In genomic region chr14:95234426-95234825, GRCh38 we compare ENCODE assay signal across 17 cellular contexts.
DNase-seq lines count a peak whose midpoint lies in the region; ATAC-seq and TF ChIP-seq lines count a peak whose summit lies in the region.
"Had no signal": no experiment of that assay in that cellular context is flagged by ENCODE, and none has a peak within 500 bp of the region (broad histone marks: within the 10 kb centered on the region; RNA-seq: fewer than 3 reads in every experiment).

No MANE protein-coding gene starts in this region.

- H3K4me3 Mint-ChIP-seq in stimulated activated naive CD8-positive, alpha-beta T cell treated with anti-CD3 and anti-CD28 coated beads, Interleukin-15, amount 100 ng/mL, for 72 hours: no peak overlapping the region
- H3K4me3 Mint-ChIP-seq: central memory CD8-positive, alpha-beta T cell had no signal

- no peaks in the 10 kb centered on the region for H3K4me1 Mint-ChIP-seq in stimulated activated naive CD8-positive, alpha-beta T cell treated with anti-CD3 and anti-CD28 coated beads, Interleukin-15, amount 100 ng/mL, for 72 hours
- H3K4me1 Mint-ChIP-seq: central memory CD8-positive, alpha-beta T cell had no signal

- no peaks in the 10 kb centered on the region for H3K36me3 ChIP-seq in adipocyte (ENCODE audit: control insufficient read depth, insufficient read depth, low read length, severe bottlenecking)
- no peaks in the 10 kb centered on the region for H3K36me3 ChIP-seq in heart right ventricle
- H3K36me3 ChIP-seq in mucosa of descending colon (ENCODE audit: low read depth): no peaks in the 10 kb centered on the region
- no peaks in the 10 kb centered on the region for H3K36me3 ChIP-seq in thyroid gland
- no peaks in the 10 kb centered on the region for H3K36me3 ChIP-seq in MM.1S (replicated peaks; ENCODE audit: insufficient read depth, low read length)
- H3K36me3 ChIP-seq in SK-N-SH (replicated peaks in 1 of 2; ENCODE audit: control insufficient read depth in 1 of 2, insufficient read depth in 2 of 2, low read length in 1 of 2): no peaks in the 10 kb centered on the region
- H3K36me3 ChIP-seq: tibial artery had no signal

- TF ChIP-seq CTCF in heart right ventricle (IDR thresholded peaks at IDR 0.05) (no peak), mucosa of descending colon (IDR thresholded peaks at IDR 0.05) (no peak), thyroid gland (IDR thresholded peaks at IDR 0.05) (no peak), MM.1S (IDR thresholded peaks at IDR 0.05; ENCODE audit: low read length) (no peak), SK-N-SH (IDR thresholded peaks at IDR 0.05) (no peak)

- POLR2A ChIA-PET in SK-N-SH (lab: Yijun Ruan, JAX): no interaction called here

- DNase-seq in adipocyte (ENCODE audit: low read depth) (no peak), heart right ventricle (no peak), mucosa of descending colon (peak; percentile 70 to 79 (median 73)), thyroid gland (peak; percentile 92 to 93), MM.1S (no peak), CD1c-positive myeloid dendritic cell (ENCODE audit: extremely low spot score) (no peak), SK-N-SH (no peak)
- DNase-seq in stimulated activated naive CD8-positive, alpha-beta T cell treated with anti-CD3 and anti-CD28 coated beads, Interleukin-15, amount 100 ng/mL, for 72 hours: no peak
- DNase-seq: COR-L47; DND-41; effector memory CD4-positive, alpha-beta T cell; GM23248; NCI-H1092 treated with DMSO at 0.1 percent for 48 hours; NCI-H510A; retina had no signal

- no peaks in the 10 kb centered on the region for H3K27me3 Mint-ChIP-seq in stimulated activated naive CD8-positive, alpha-beta T cell treated with anti-CD3 and anti-CD28 coated beads, Interleukin-15, amount 100 ng/mL, for 72 hours

- H3F3A ChIP-seq in MM.1S (ENCODE audit: insufficient read depth, low read length) (no peaks in the 10 kb centered on the region), SK-N-SH (replicated peaks; ENCODE audit: insufficient read depth) (no peaks in the 10 kb centered on the region)

- H4K20me1 ChIP-seq in MM.1S (ENCODE audit: insufficient read depth, low read length) (no peaks in the 10 kb centered on the region), SK-N-SH (ENCODE audit: insufficient read depth) (no peaks in the 10 kb centered on the region)

- H3K27me3 ChIP-seq in adipocyte (replicated peaks; ENCODE audit: control insufficient read depth, insufficient read depth, low read length) (no peaks in the 10 kb centered on the region), heart right ventricle (peaks cover 0 to 11% (median 1%) of the 10 kb centered on the region in 7 donors), thyroid gland (no peaks in the 10 kb centered on the region), MM.1S (replicated peaks; ENCODE audit: insufficient read depth, low read length) (no peaks in the 10 kb centered on the region), SK-N-SH (ENCODE audit: insufficient read depth) (no peaks in the 10 kb centered on the region)
- H3K27me3 ChIP-seq: tibial artery had no signal

- TF ChIP-seq POLR2A in thyroid gland (IDR thresholded peaks at IDR 0.05): no peak

- no peak overlapping the region for H3K27ac Mint-ChIP-seq in stimulated activated naive CD8-positive, alpha-beta T cell treated with anti-CD3 and anti-CD28 coated beads, Interleukin-15, amount 100 ng/mL, for 72 hours

- H2AFZ ChIP-seq in MM.1S (ENCODE audit: low read length): no peak overlapping the region
- H2AFZ ChIP-seq in SK-N-SH (ENCODE audit: low read depth): no peak overlapping the region
- H2AFZ ChIP-seq: GM23248 had no signal

- H3K9me3 ChIP-seq in adipocyte (ENCODE audit: control insufficient read depth, low read length) (no peaks in the 10 kb centered on the region), heart right ventricle (no peaks in the 10 kb centered on the region), mucosa of descending colon (no peaks in the 10 kb centered on the region), thyroid gland (no peaks in the 10 kb centered on the region), MM.1S (replicated peaks; ENCODE audit: insufficient read depth, low read length) (no peaks in the 10 kb centered on the region), SK-N-SH (no peaks in the 10 kb centered on the region)
- H3K9me3 ChIP-seq: tibial artery had no signal

- H3K4me3 ChIP-seq in adipocyte (ENCODE audit: low read length) (no peak overlapping the region), heart right ventricle (no peak overlapping the region), mucosa of descending colon (no peak overlapping the region), thyroid gland (replicated peaks in 1 of 3) (peak overlapping the region in 1 of 3 donors; percentile 17), MM.1S (ENCODE audit: low read length) (no peak overlapping the region), SK-N-SH (ENCODE audit: low read depth in 2 of 2, low read length in 1 of 2) (no peak overlapping the region)
- H3K4me3 ChIP-seq: GM23248, tibial artery had no signal

- no peak for TF ChIP-seq RAD21 in SK-N-SH (IDR thresholded peaks at IDR 0.05; ENCODE audit: low read length)

- peaks cover 0 to 7% of the 10 kb centered on the region in 2 donors for H3K9me3 Mint-ChIP-seq in stimulated activated naive CD8-positive, alpha-beta T cell treated with anti-CD3 and anti-CD28 coated beads, Interleukin-15, amount 100 ng/mL, for 72 hours
- H3K9me3 Mint-ChIP-seq: central memory CD8-positive, alpha-beta T cell had no signal

- H3K27ac ChIP-seq in heart right ventricle: peak overlapping the region in 7 of 10 donors; percentile 6 to 52 (median 40)
- peak overlapping the region; percentile 90 to 92 (median 92) for H3K27ac ChIP-seq in thyroid gland
- no peak overlapping the region for H3K27ac ChIP-seq in MM.1S (ENCODE audit: low read length)
- no peak overlapping the region for H3K27ac ChIP-seq in SK-N-SH (ENCODE audit: low read depth in 2 of 2, low read length in 1 of 2)
- H3K27ac ChIP-seq: GM23248, tibial artery had no signal

- H3K4me2 ChIP-seq in MM.1S (ENCODE audit: low read depth, low read length) (no peak overlapping the region), SK-N-SH (no peak overlapping the region)

- H3K9me2 ChIP-seq in MM.1S (replicated peaks; ENCODE audit: insufficient read depth, low read length): no peaks in the 10 kb centered on the region
- no peaks in the 10 kb centered on the region for H3K9me2 ChIP-seq in SK-N-SH

- H3K4me1 ChIP-seq in adipocyte (ENCODE audit: control insufficient read depth, insufficient read depth, low read length) (peaks cover 68% of the 10 kb centered on the region), heart right ventricle (peaks cover 0 to 58% (median 17%) of the 10 kb centered on the region in 9 donors), mucosa of descending colon (ENCODE audit: low read depth) (peaks cover 59% of the 10 kb centered on the region), thyroid gland (peaks cover 69 to 82% of the 10 kb centered on the region in 2 donors), MM.1S (ENCODE audit: low read length) (no peaks in the 10 kb centered on the region), SK-N-SH (ENCODE audit: control insufficient read depth in 1 of 2, insufficient read depth in 2 of 2, low read depth in 1 of 2, low read length in 1 of 2) (peaks cover 0 to 5% of the 10 kb centered on the region in 2 experiments; a peak in 1 of 4 replicates)

- H3K79me2 ChIP-seq in MM.1S (ENCODE audit: low read length): no peaks in the 10 kb centered on the region
- no peaks in the 10 kb centered on the region for H3K79me2 ChIP-seq in SK-N-SH (ENCODE audit: insufficient read depth)

- TF ChIP-seq EP300 in SK-N-SH (IDR thresholded peaks at IDR 0.05; ENCODE audit: borderline replicate concordance in 1 of 2, low read depth in 1 of 2, low read length in 1 of 2): no peak

- H3K9ac ChIP-seq in adipocyte (ENCODE audit: low read length): peak overlapping the region; percentile 2
- no peak overlapping the region for H3K9ac ChIP-seq in MM.1S (ENCODE audit: low read length)
- no peak overlapping the region for H3K9ac ChIP-seq in SK-N-SH
- H3K9ac ChIP-seq: GM23248 had no signal

- WGBS in heart right ventricle, 2 donors: 75 to 82% methylated on average over 8 of the region's 8 CpGs
- 24 to 43% methylated on average over 5 to 8 of the region's 8 CpGs for WGBS in thyroid gland, 2 donors
- 79% methylated on average over 8 of the region's 8 CpGs for WGBS in SK-N-SH (ENCODE audit: low lambda C conversion rate)

- ATAC-seq in heart right ventricle: peak in 2 of 8 donors; percentile 7 to 9
- peak; percentile 72 for ATAC-seq in mucosa of descending colon
- no peak for ATAC-seq in stimulated activated naive CD8-positive, alpha-beta T cell treated with anti-CD3 and anti-CD28 coated beads, Interleukin-15, amount 100 ng/mL, for 72 hours

- CTCF ChIA-PET in SK-N-SH (lab: Yijun Ruan, JAX): no interaction called here

- intact Hi-C loops in heart right ventricle (cut with DNase I) (loop anchor here in 1 of 10 donors (10.0 kb wide), 1 partner anchor 60 kb away; no protein-coding TSS in a partner anchor), mucosa of descending colon (cut with DNase I, micrococcal nuclease) (no loop called here), thyroid gland (cut with DNase I) (no loop called here)

TF ChIP-seq in SK-N-SH, 30 proteins besides CTCF, POLR2A, EP300 and RAD21 (continues in another document):
- TF ChIP-seq FOXM1 (IDR thresholded peaks at IDR 0.05; ENCODE audit: low read depth) (no peak), CHD2 (IDR thresholded peaks at IDR 0.05; ENCODE audit: low read length, partially characterized antibody) (no peak), POLR2AphosphoS5 (IDR thresholded peaks at IDR 0.05; ENCODE audit: low read depth, low read length) (no peak), GABPA (IDR thresholded peaks at IDR 0.05; ENCODE audit: low read depth) (no peak), RCOR1 (IDR thresholded peaks at IDR 0.05; ENCODE audit: low read length) (no peak), PBX3 (IDR thresholded peaks at IDR 0.05) (no peak), FOXJ3 (CRISPR knock-in tag; IDR thresholded peaks at IDR 0.05) (no peak)

Comparison
In these comparisons a context has a peak if more than half of its experiments do, and no peak if none do; other contexts are left out.
1. DNase-seq: peak in mucosa of descending colon (3 of 3) and thyroid gland (2 of 2); none in adipocyte (single experiment), heart right ventricle (0 of 2), MM.1S (single experiment), CD1c-positive myeloid dendritic cell (single experiment), SK-N-SH (single experiment) and stimulated activated naive CD8-positive, alpha-beta T cell treated with anti-CD3 and anti-CD28 coated beads, Interleukin-15, amount 100 ng/mL, for 72 hours (0 of 2).
2. H3K27ac ChIP-seq: peak in heart right ventricle (7 of 10) and thyroid gland (3 of 3); none in MM.1S (single experiment) and SK-N-SH (0 of 2).